In the genomic region with DNA sequence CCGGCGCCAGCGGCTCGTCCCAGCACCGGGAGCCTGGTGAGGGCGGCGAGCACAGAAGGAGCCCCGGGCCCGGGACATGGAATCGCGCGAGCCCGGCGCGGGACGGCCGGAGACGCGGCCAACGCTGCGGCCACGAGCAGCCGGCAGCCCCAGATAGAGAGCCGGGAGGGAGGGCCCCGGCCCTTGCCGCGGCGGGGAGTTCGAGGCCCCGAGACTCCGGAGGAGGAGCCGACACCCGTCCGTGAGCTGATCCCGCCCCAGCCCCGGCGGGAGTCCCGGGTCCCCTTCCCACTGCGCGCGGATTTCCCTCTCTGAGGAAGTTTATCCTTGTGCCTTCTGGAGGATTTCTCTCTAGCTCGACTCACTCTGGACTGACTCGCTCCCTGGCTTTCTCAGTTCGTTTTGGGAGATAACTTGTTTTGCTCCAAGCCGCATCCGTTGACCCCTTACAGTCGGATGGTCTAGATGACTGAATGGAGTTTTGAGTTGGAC, we compare ENCODE assay signal across 7 cellular contexts. TPM values are rescaled to one million over a fixed set of nuclear protein-coding genes. Genes with fewer than 3 reads are reported as not detected.
DNase-seq lines count a peak whose midpoint lies in the region; ATAC-seq, FAIRE-seq and TF ChIP-seq lines count a peak whose summit lies in the region.

No MANE protein-coding gene starts in this region.

- H4K20me1 ChIP-seq in OCI-LY3 (ENCODE audit: insufficient read depth, low read length), result peaks cover 41% of the 10 kb centered on the region

- peak overlapping the region; percentile 94 for H3K4me3 ChIP-seq in OCI-LY3 (ENCODE audit: low read length)
- H3K4me3 ChIP-seq in ascending aorta, result peak overlapping the region; percentile 88 to 91
- H3K4me3 ChIP-seq in iPS-15b (ENCODE audit: low read depth, low read length), result peak overlapping the region; percentile 96
- peak overlapping the region; percentile 96 for H3K4me3 ChIP-seq in skeletal muscle satellite cell (ENCODE audit: low read length)

- FAIRE-seq in D721Med (lab: Jason Lieb, UNC), result no peak

- TF ChIP-seq CTCF in OCI-LY3 (IDR thresholded peaks at IDR 0.05; ENCODE audit: low read depth, low read length) (no peak), ascending aorta (IDR thresholded peaks at IDR 0.05) (no peak), D721Med (IDR thresholded peaks at IDR 0.05; ENCODE audit: insufficient read depth, missing control alignments) (no peak)

- H3K4me1 ChIP-seq in OCI-LY3 (ENCODE audit: low read length) (peaks cover 15% of the 10 kb centered on the region), ascending aorta (peaks cover 12 to 41% of the 10 kb centered on the region in 2 donors), iPS-15b (ENCODE audit: control insufficient read depth, insufficient read depth, low read length) (peaks cover 8% of the 10 kb centered on the region), skeletal muscle satellite cell (ENCODE audit: control insufficient read depth, insufficient read depth, low read length) (peaks cover 45% of the 10 kb centered on the region)

- intact Hi-C loops in ascending aorta (cut with DNase I), result loop anchor here (2.0 kb wide), 1 partner anchor 96 kb away; no protein-coding TSS in a partner anchor

- H3K27me3 ChIP-seq in OCI-LY3 (ENCODE audit: low read depth, low read length) (peaks cover 41% of the 10 kb centered on the region), ascending aorta (no peaks in the 10 kb centered on the region), iPS-15b (ENCODE audit: control insufficient read depth, insufficient read depth, low read length) (no peaks in the 10 kb centered on the region), skeletal muscle satellite cell (ENCODE audit: control insufficient read depth, insufficient read depth, low read length) (no peaks in the 10 kb centered on the region)

- H3K4me2 ChIP-seq in OCI-LY3 (ENCODE audit: low read length) (peak overlapping the region; percentile 95), skeletal muscle satellite cell (ENCODE audit: low read length) (peak overlapping the region; percentile 82)

- peak overlapping the region; percentile 91 for H3K9ac ChIP-seq in OCI-LY3 (ENCODE audit: low read length)
- peak overlapping the region; percentile 80 for H3K9ac ChIP-seq in iPS-15b (ENCODE audit: low read depth, low read length)
- H3K9ac ChIP-seq in skeletal muscle satellite cell (ENCODE audit: low read depth, low read length), result peak overlapping the region; percentile 94

- DNase-seq in ascending aorta (ENCODE audit: low spot score in 2 of 2) (no peak), D721Med (ENCODE audit: insufficient read length, low spot score) (no peak)

- H3K9me3 ChIP-seq in OCI-LY3 (ENCODE audit: insufficient read depth, low read length), result no peaks in the 10 kb centered on the region
- H3K9me3 ChIP-seq in ascending aorta, result no peaks in the 10 kb centered on the region
- no peaks in the 10 kb centered on the region for H3K9me3 ChIP-seq in iPS-15b (ENCODE audit: control insufficient read depth, insufficient read depth, low read length)
- no peaks in the 10 kb centered on the region for H3K9me3 ChIP-seq in skeletal muscle satellite cell (replicated peaks; ENCODE audit: low read length)

- H3K36me3 ChIP-seq in OCI-LY3 (replicated peaks; ENCODE audit: low read depth, low read length), result no peaks in the 10 kb centered on the region
- H3K36me3 ChIP-seq in ascending aorta, result no peaks in the 10 kb centered on the region
- no peaks in the 10 kb centered on the region for H3K36me3 ChIP-seq in iPS-15b (ENCODE audit: control insufficient read depth, insufficient read depth, low read length)
- H3K36me3 ChIP-seq in skeletal muscle satellite cell (ENCODE audit: insufficient read depth, low read length), result no peaks in the 10 kb centered on the region

- H3K27ac ChIP-seq in OCI-LY3 (ENCODE audit: low read length), result peak overlapping the region; percentile 17; the same call in 1 of the 2 replicates
- peak overlapping the region; percentile 99 to 100 for H3K27ac ChIP-seq in ascending aorta

- peak overlapping the region; percentile 50; the same call in 1 of the 2 replicates for H2AFZ ChIP-seq in OCI-LY3 (ENCODE audit: low read depth, low read length)

- ATAC-seq in GM18519 (IDR thresholded peaks at IDR 0.05; ENCODE audit: low FRiP score, unreplicated experiment), result peak; percentile 22
- ATAC-seq in HG02588 (IDR thresholded peaks at IDR 0.05; ENCODE audit: unreplicated experiment), result peak; percentile 30

- peaks cover 34% of the 10 kb centered on the region for H3K79me2 ChIP-seq in OCI-LY3 (ENCODE audit: low read length)

RNA-seq across cellular contexts. Expression of a gene that starts 0.5 kb away (rescaled TPM):
- 65.9 TPM for total RNA-seq in ascending aorta
- 43.0 and 53.2 TPM in 2 replicates for total RNA-seq in skeletal muscle satellite cell (2012; rRNA removed)

RNA-seq across cellular contexts. Expression of a gene that starts 11.6 kb away (rescaled TPM):
- 8.4 TPM for total RNA-seq in ascending aorta
- total RNA-seq in skeletal muscle satellite cell (2012; rRNA removed), result 7.0 and 7.4 TPM in 2 replicates
